ENCODE assay signal across 8 cellular contexts in genomic region chr17:80649672-80650338, GRCh38.
DNase-seq lines count a peak whose midpoint lies in the region; TF ChIP-seq lines count a peak whose summit lies in the region.

No MANE protein-coding gene starts in this region.

- TF ChIP-seq POLR2A in esophagus squamous epithelium (IDR thresholded peaks at IDR 0.05): no peak

- H3K9me3 ChIP-seq in trophoblast cell (ENCODE audit: insufficient read depth, low read depth, low read length): no peaks in the 10 kb centered on the region
- H3K9me3 ChIP-seq in esophagus squamous epithelium: no peaks in the 10 kb centered on the region

- H3K4me2 ChIP-seq in trophoblast cell (ENCODE audit: low read length): no peak overlapping the region

- H4K12ac ChIP-seq in trophoblast cell (ENCODE audit: low read depth, low read length): no peak overlapping the region

- H2AK5ac ChIP-seq in trophoblast cell (ENCODE audit: low read length): no peak overlapping the region

- no peak overlapping the region for H3K23ac ChIP-seq in trophoblast cell (ENCODE audit: low read length)

- no peak overlapping the region for H2BK120ac ChIP-seq in trophoblast cell (ENCODE audit: insufficient read depth, low read length, poor library complexity)

- no peaks in the 10 kb centered on the region for H3K79me1 ChIP-seq in trophoblast cell (ENCODE audit: low read length)

- no peaks in the 10 kb centered on the region for H3K36me3 ChIP-seq in trophoblast cell (ENCODE audit: control insufficient read depth in 1 of 2, insufficient read depth in 2 of 2, low read length in 2 of 2)
- no peaks in the 10 kb centered on the region for H3K36me3 ChIP-seq in esophagus squamous epithelium

- DNase-seq in DMS53 (lab: John Stamatoyannopoulos, UW) (peak; percentile 57), DMS53 treated with DMSO at 0.1 percent for 48 hours (lab: John Stamatoyannopoulos, UW; ENCODE audit: unreplicated experiment) (no peak), NCI-H82 (lab: John Stamatoyannopoulos, UW) (peak; percentile 90), activated T-cell treated with anti-CD3 and anti-CD28 coated beads for 24 hours (ENCODE audit: low read depth) (peak; percentile 77), fibroblast of pulmonary artery (ENCODE audit: low read depth) (peak; percentile 96), trophoblast cell (peak in 1 of 2 donors; percentile 33), esophagus squamous epithelium (lab: John Stamatoyannopoulos, UW) (no peak), RPMI8226 (no peak)

- H3K18ac ChIP-seq in trophoblast cell (ENCODE audit: low read length): peak overlapping the region; percentile 20

- H4K8ac ChIP-seq in trophoblast cell (ENCODE audit: low read depth, low read length): no peak overlapping the region

- no peak overlapping the region for H2BK5ac ChIP-seq in trophoblast cell (ENCODE audit: low read depth, low read length, poor library complexity)

- H3K27ac ChIP-seq in trophoblast cell (ENCODE audit: low read depth, low read length): no peak overlapping the region
- H3K27ac ChIP-seq in esophagus squamous epithelium: peak overlapping the region in 2 of 4 donors; percentile 18 to 67

- H3K4ac ChIP-seq in trophoblast cell (ENCODE audit: low read depth, low read length): no peak overlapping the region

- no peak overlapping the region for H3K9ac ChIP-seq in trophoblast cell (ENCODE audit: low read length)

- no peak overlapping the region for H2BK12ac ChIP-seq in trophoblast cell (ENCODE audit: low read length)

- peaks cover 5 to 8% of the 10 kb centered on the region in 2 experiments for H3K4me1 ChIP-seq in trophoblast cell (ENCODE audit: control insufficient read depth in 1 of 2, insufficient read depth in 2 of 2, low read length in 2 of 2)
- peaks cover 0 to 20% (median 8%) of the 10 kb centered on the region in 3 donors for H3K4me1 ChIP-seq in esophagus squamous epithelium

- TF ChIP-seq CTCF in fibroblast of pulmonary artery (IDR thresholded peaks at IDR 0.05; ENCODE audit: low read length, missing control alignments) (peak; percentile 61), esophagus squamous epithelium (IDR thresholded peaks at IDR 0.05) (peak in 1 of 6 experiments; percentile 26)

- H3K4me3 ChIP-seq in fibroblast of pulmonary artery (replicated peaks; ENCODE audit: low read depth, low read length) (no peak overlapping the region), trophoblast cell (ENCODE audit: low read depth, low read length) (no peak overlapping the region), esophagus squamous epithelium (peak overlapping the region in 1 of 4 donors; percentile 12)

- WGBS in trophoblast cell (ENCODE audit: extremely low coverage, insufficient coverage, insufficient read length): no CpG with 5 or more reads among the region's 14 CpGs
- 23 to 52% methylated on average over 10 to 14 of the region's 14 CpGs for WGBS in esophagus squamous epithelium, 2 donors

- no peak overlapping the region for H3K14ac ChIP-seq in trophoblast cell (ENCODE audit: low read length)

- H4K91ac ChIP-seq in trophoblast cell (ENCODE audit: low read depth, low read length): no peak overlapping the region

- H2AFZ ChIP-seq in trophoblast cell (ENCODE audit: insufficient read depth, low read length, poor library complexity): no peak overlapping the region

- H3K27me3 ChIP-seq in trophoblast cell (ENCODE audit: insufficient read depth, low read length) (no peaks in the 10 kb centered on the region), esophagus squamous epithelium (no peaks in the 10 kb centered on the region)

- no peaks in the 10 kb centered on the region for H3K79me2 ChIP-seq in trophoblast cell (ENCODE audit: control insufficient read depth, insufficient read depth, low read length, poor library complexity)

- intact Hi-C loops in esophagus squamous epithelium (cut with DNase I): no loop called here

Comparison
In these comparisons a context has a peak if more than half of its experiments do, and no peak if none do; other contexts are left out.
1. DNase-seq: peak in DMS53 (single experiment), NCI-H82 (single experiment), activated T-cell treated with anti-CD3 and anti-CD28 coated beads for 24 hours (single experiment) and fibroblast of pulmonary artery (single experiment); none in DMS53 treated with DMSO at 0.1 percent for 48 hours (single experiment), esophagus squamous epithelium (single experiment) and RPMI8226 (single experiment).